ENCODE assay signal across 15 cellular contexts in the genomic region with DNA sequence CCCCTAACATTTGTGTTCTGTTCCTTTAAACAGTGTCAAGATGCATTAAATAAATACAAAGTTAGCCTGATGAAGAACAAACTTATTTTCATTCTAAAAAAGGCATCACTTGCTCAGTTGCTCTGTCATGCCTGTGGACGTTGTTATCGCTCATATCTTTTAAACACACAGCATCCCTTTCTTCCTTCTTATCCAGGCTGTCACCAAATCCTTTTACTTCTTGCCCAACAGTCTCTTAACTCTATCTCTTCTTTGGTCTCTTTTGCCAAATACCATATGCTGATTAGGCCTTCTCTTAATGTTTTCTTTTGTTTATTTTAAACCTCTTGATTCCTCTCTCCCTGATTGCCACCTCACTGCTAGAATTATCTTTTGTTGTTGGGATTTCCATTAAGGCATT. TPM values are rescaled to one million over a fixed set of nuclear protein-coding genes. Genes with fewer than 3 reads are reported as not detected.
DNase-seq lines count a peak whose midpoint lies in the region; ATAC-seq, FAIRE-seq and TF ChIP-seq lines count a peak whose summit lies in the region.
"Had no signal": no experiment of that assay in that cellular context is flagged by ENCODE, and none has a peak within 500 bp of the region (broad histone marks: within the 10 kb centered on the region; RNA-seq: fewer than 3 reads in every experiment).

No MANE protein-coding gene starts in this region.

- ATAC-seq in PC-3 (no peak), HG03045 (IDR thresholded peaks at IDR 0.05; ENCODE audit: unreplicated experiment) (no peak), GM19397 (IDR thresholded peaks at IDR 0.05; ENCODE audit: unreplicated experiment) (no peak)
- ATAC-seq: K562, Right ventricle myocardium inferior had no signal

- TF ChIP-seq CTCF in PC-3 (conservative IDR thresholded peaks at IDR 0.05; ENCODE audit: low read depth, low read length) (no peak), endothelial cell of umbilical vein (IDR thresholded peaks at IDR 0.05; ENCODE audit: extremely low read depth in 1 of 2, insufficient read depth in 1 of 2, low read depth in 1 of 2, low read length in 2 of 2) (no peak), mesothelial cell of epicardium (IDR thresholded peaks at IDR 0.05; ENCODE audit: unreplicated experiment) (no peak)

- H3K27ac ChIP-seq in PC-3 (ENCODE audit: low read length) (no peak overlapping the region), endothelial cell of umbilical vein (ENCODE audit: insufficient read depth, low read depth, low read length) (no peak overlapping the region)

- no peaks in the 10 kb centered on the region for H3K9me2 ChIP-seq in PC-3 (replicated peaks; ENCODE audit: low read length)

- H3K9me3 ChIP-seq in PC-3 (ENCODE audit: low read length) (no peaks in the 10 kb centered on the region), endothelial cell of umbilical vein (replicated peaks; ENCODE audit: control insufficient read depth, insufficient read depth, low read length) (no peaks in the 10 kb centered on the region)

- H3K9ac ChIP-seq in PC-3 (ENCODE audit: low read length) (no peak overlapping the region), endothelial cell of umbilical vein (replicated peaks; ENCODE audit: extremely low read depth, insufficient read depth, low read length) (no peak overlapping the region)

- no peaks in the 10 kb centered on the region for H3K27me3 Mint-ChIP-seq in mesothelial cell of epicardium (ENCODE audit: low read depth)

- no peak overlapping the region for H3K4me3 Mint-ChIP-seq in mesothelial cell of epicardium
- H3K4me3 Mint-ChIP-seq: H9 had no signal

- no peaks in the 10 kb centered on the region for H3K36me3 Mint-ChIP-seq in mesothelial cell of epicardium

- H3K4me2 ChIP-seq in PC-3 (ENCODE audit: low read length) (no peak overlapping the region), endothelial cell of umbilical vein (ENCODE audit: insufficient read depth, low read length) (no peak overlapping the region)

- no peak for TF ChIP-seq POLR2A in endothelial cell of umbilical vein (IDR thresholded peaks at IDR 0.05; ENCODE audit: low read depth, low read length)

- POLR2A ChIA-PET in PC-3 (lab: Charles Lee; ENCODE audit: unreplicated experiment) (no interaction called here), endothelial cell of umbilical vein (lab: Charles Lee) (no interaction called here)

- intact Hi-C loops in PC-3 (cut with micrococcal nuclease) (no loop called here), endothelial cell of umbilical vein (cut with micrococcal nuclease) (no loop called here)

- H3K4me3 ChIP-seq in PC-3 (ENCODE audit: low read length): no peak overlapping the region
- H3K4me3 ChIP-seq in endothelial cell of umbilical vein (replicated peaks in 1 of 3; ENCODE audit: insufficient read depth in 1 of 3, low read depth in 1 of 3, low read length in 3 of 3): no peak overlapping the region
- H3K4me3 ChIP-seq: K562 had no signal

- peaks cover 29% of the 10 kb centered on the region for H3K4me1 Mint-ChIP-seq in mesothelial cell of epicardium
- H3K4me1 Mint-ChIP-seq: H9 had no signal

- H3K4me1 ChIP-seq in PC-3 (ENCODE audit: insufficient read depth, low read length) (peaks cover 11% of the 10 kb centered on the region), endothelial cell of umbilical vein (ENCODE audit: control insufficient read depth, extremely low read depth, insufficient read depth, low read length) (peaks cover 4% of the 10 kb centered on the region)

- H2AFZ ChIP-seq in PC-3 (ENCODE audit: low read length) (peak overlapping the region; percentile 10; the same call in 1 of the 2 replicates), endothelial cell of umbilical vein (ENCODE audit: low read depth, low read length) (peak overlapping the region; percentile 44)

- no peaks in the 10 kb centered on the region for H3K9me3 Mint-ChIP-seq in mesothelial cell of epicardium
- H3K9me3 Mint-ChIP-seq: H9 had no signal

- no peaks in the 10 kb centered on the region for H3K79me2 ChIP-seq in PC-3 (ENCODE audit: low read length)
- no peaks in the 10 kb centered on the region for H3K79me2 ChIP-seq in endothelial cell of umbilical vein (ENCODE audit: control insufficient read depth, insufficient read depth, low read length)

- FAIRE-seq in endothelial cell of umbilical vein (lab: Jason Lieb, UNC): no peak
- FAIRE-seq: K562 had no signal

- CTCF ChIA-PET in PC-3 (lab: Charles Lee) (no interaction called here), endothelial cell of umbilical vein (lab: Charles Lee) (no interaction called here)

- H3K27me3 ChIP-seq in PC-3 (ENCODE audit: low read length): no peaks in the 10 kb centered on the region
- H3K27me3 ChIP-seq in endothelial cell of umbilical vein (ENCODE audit: control insufficient read depth in 2 of 2, insufficient read depth in 2 of 2, low read length in 2 of 2): no peaks in the 10 kb centered on the region

- no peaks in the 10 kb centered on the region for H3K9me1 ChIP-seq in endothelial cell of umbilical vein (replicated peaks; ENCODE audit: control insufficient read depth, extremely low read depth, insufficient read depth, low read length)

- DNase-seq in EH (ENCODE audit: low read depth): peak; percentile 56
- no peak for DNase-seq in PC-3
- DNase-seq in endothelial cell of umbilical vein (ENCODE audit: low read depth, low spot score): no peak
- DNase-seq in mesothelial cell of epicardium (ENCODE audit: low spot score in 2 of 2, unreplicated experiment in 2 of 2): no peak
- no peak for DNase-seq in hippocampal formation (lab: John Stamatoyannopoulos, UW)
- DNase-seq: AML-193, H9, NCI-H1436, NCI-H2029 treated with DMSO at 0.1 percent for 48 hours, NCI-H2171 treated with DMSO at 0.1 percent for 48 hours, NCI-H748 treated with DMSO at 0.1 percent for 48 hours had no signal

- H3K36me3 ChIP-seq in PC-3 (ENCODE audit: low read depth, low read length): no peaks in the 10 kb centered on the region
- no peaks in the 10 kb centered on the region for H3K36me3 ChIP-seq in endothelial cell of umbilical vein (ENCODE audit: control insufficient read depth in 2 of 2, extremely low read depth in 1 of 2, insufficient read depth in 2 of 2, low read length in 2 of 2)

- no peaks in the 10 kb centered on the region for H3F3A ChIP-seq in PC-3 (ENCODE audit: low read length, unreplicated experiment)

- BruUV-seq in PC-3 (replicated peaks; lab: Mats Ljungman, UMichigan) (no TSS peak), endothelial cell of umbilical vein (replicated peaks; lab: Mats Ljungman, UMichigan) (no TSS peak)

- peak overlapping the region; percentile 0 for H3K27ac Mint-ChIP-seq in mesothelial cell of epicardium
- H3K27ac Mint-ChIP-seq: H9 had no signal

- dilution Hi-C loops in endothelial cell of umbilical vein (cut with MboI; ENCODE audit: extremely low pct_ligation_motif_present, low sequenced_read_pairs): no loop called here

- H4K20me1 ChIP-seq in PC-3 (ENCODE audit: low read length) (no peaks in the 10 kb centered on the region), endothelial cell of umbilical vein (replicated peaks; ENCODE audit: control insufficient read depth, extremely low read depth, insufficient read depth, low read length) (no peaks in the 10 kb centered on the region)

TF ChIP-seq in endothelial cell of umbilical vein, 7 proteins besides CTCF, POLR2A, EP300 and RAD21:
- TF ChIP-seq JUN (IDR thresholded peaks at IDR 0.05; ENCODE audit: borderline replicate concordance, insufficient read depth, insufficient read length, low read depth) (no peak), EZH2 (IDR thresholded peaks at IDR 0.05; ENCODE audit: borderline replicate concordance, low read depth, low read length, severe bottlenecking) (no peak), FOS (IDR thresholded peaks at IDR 0.05; ENCODE audit: borderline replicate concordance, insufficient read depth, low read length) (no peak), GATA2 (IDR thresholded peaks at IDR 0.05; ENCODE audit: insufficient read depth, insufficient read length, low read depth, low read length) (no peak), POLR2AphosphoS5 (IDR thresholded peaks at IDR 0.05; ENCODE audit: insufficient read depth, low read depth, low read length) (no peak)

RNA-seq across cellular contexts. Expression of gene DKK1, which starts 43.9 kb away (rescaled TPM):
- total RNA-seq in PC-3 (2014; rRNA removed) (1,187 and 1,592 TPM in 2 replicates), endothelial cell of umbilical vein (184 and 200 TPM in 2 replicates), mesothelial cell of epicardium (12.7 to 13.3 TPM (median 13.0 TPM) in 3 replicates)
- 160 and 202 TPM in 2 replicates for polyA plus RNA-seq in endothelial cell of umbilical vein
- 315 and 349 TPM in 2 replicates for polyA plus RNA-seq in endothelial cell of umbilical vein (2011; cell fraction: cytosol; rRNA removed)
- 456 and 547 TPM in 2 replicates for polyA plus RNA-seq in endothelial cell of umbilical vein (2011; cell fraction: nucleus; rRNA removed)
- 423 and 427 TPM in 2 replicates for polyA plus RNA-seq in endothelial cell of umbilical vein (2012)
- polyA minus RNA-seq in endothelial cell of umbilical vein: 180 and 188 TPM in 2 replicates
- 16.3 TPM for polyA minus RNA-seq in endothelial cell of umbilical vein (2011; cell fraction: cytosol; rRNA and poly(A)+ RNA removed)
- 141 and 168 TPM in 2 replicates for polyA minus RNA-seq in endothelial cell of umbilical vein (2011; cell fraction: nucleus; rRNA and poly(A)+ RNA removed)
- total RNA-seq: Right ventricle myocardium inferior had no signal
- polyA plus RNA-seq: K562 had no signal

Comparison
In these comparisons a context has a peak if more than half of its experiments do, and no peak if none do; other contexts are left out.
1. RNA of gene DKK1, which starts 43.9 kb away (total RNA-seq): 1,187 to 1,592 TPM in PC-3 and 184 to 200 TPM in endothelial cell of umbilical vein; 12.7 to 13.3 TPM in mesothelial cell of epicardium; every median in the first group is over 10 times any median in the second.